ENCODE assay signal across 2 cellular contexts in the genomic region with DNA sequence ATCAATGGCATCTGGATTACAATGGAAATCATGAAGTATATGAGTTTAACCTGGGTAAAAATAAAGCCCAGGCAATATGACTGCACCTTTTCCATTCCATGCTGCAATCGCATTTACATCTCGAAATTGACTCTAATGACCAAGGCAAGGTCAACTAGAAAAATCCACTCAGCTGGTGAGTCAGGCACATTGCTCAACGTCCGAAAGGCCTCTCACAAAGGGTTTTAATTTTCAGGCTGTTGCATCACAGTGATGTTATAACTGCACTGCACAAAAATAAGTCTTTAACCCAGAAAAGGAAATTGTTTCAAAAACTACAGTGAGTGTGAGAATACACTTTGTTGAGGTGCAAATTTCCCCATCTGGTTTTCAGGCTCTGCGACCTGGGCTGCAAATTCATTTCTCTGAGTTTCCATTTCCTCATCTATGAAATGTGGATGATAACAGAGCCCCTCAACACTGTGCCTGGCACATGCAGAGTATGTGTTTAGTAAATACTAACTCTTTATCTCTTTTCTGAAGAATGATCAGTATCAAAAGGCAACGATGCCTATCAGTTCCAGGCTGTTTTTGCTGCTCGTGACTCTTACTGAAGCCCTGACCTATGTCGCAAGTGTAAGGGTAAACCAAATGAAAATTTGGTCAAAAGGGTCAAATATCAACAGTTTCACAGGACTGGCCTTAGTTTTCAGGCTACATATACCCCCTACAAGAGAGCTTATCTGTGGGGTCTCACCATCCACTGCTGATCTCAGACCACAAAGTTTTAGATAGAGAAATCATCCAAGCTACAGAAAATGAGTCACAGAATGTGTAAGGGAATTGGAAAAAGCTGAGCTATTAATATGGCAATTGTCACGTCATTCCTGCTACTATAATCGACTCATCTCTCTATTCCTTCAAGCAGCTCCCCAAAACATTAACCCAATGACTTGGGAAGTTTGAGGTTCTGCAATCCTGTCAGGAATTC.
A peak's percentile ranks its signal among the peaks of the same experiment; 100 is the strongest.
TF ChIP-seq lines count a peak whose summit lies in the region.

No MANE protein-coding gene starts in this region.

TF ChIP-seq in HCT116, 20 proteins besides CTCF, POLR2A, EP300 and RAD21:
- peak; percentile 82 for TF ChIP-seq TCF7L2 (IDR thresholded peaks at IDR 0.05; ENCODE audit: borderline replicate concordance, extremely low read depth, insufficient read depth, insufficient read length)
- TF ChIP-seq ZNF274 (IDR thresholded peaks at IDR 0.05; ENCODE audit: low read depth, low read length): no peak
- no peak for TF ChIP-seq ZBTB33 (IDR thresholded peaks at IDR 0.05; ENCODE audit: extremely low read depth, insufficient replicate concordance, low read length)
- TF ChIP-seq CEBPB (IDR thresholded peaks at IDR 0.05; ENCODE audit: low read depth): no peak
- TF ChIP-seq ZFX (IDR thresholded peaks at IDR 0.05): no peak
- no peak for TF ChIP-seq SP1 (IDR thresholded peaks at IDR 0.05; ENCODE audit: low read depth)
- no peak for TF ChIP-seq EZH2phosphoT487 (IDR thresholded peaks at IDR 0.05; ENCODE audit: borderline replicate concordance)
- no peak for TF ChIP-seq FOSL1 (IDR thresholded peaks at IDR 0.05; ENCODE audit: low read depth)
- no peak for TF ChIP-seq SIN3A (IDR thresholded peaks at IDR 0.05; ENCODE audit: low read depth)
- TF ChIP-seq EGR1 (IDR thresholded peaks at IDR 0.05; ENCODE audit: low read depth): no peak
- TF ChIP-seq MAX (IDR thresholded peaks at IDR 0.05): no peak
- no peak for TF ChIP-seq ELF1 (IDR thresholded peaks at IDR 0.05; ENCODE audit: borderline replicate concordance, low read depth)
- TF ChIP-seq REST (IDR thresholded peaks at IDR 0.05; ENCODE audit: low read depth): no peak
- peak; percentile 56 for TF ChIP-seq POLR2AphosphoS5 (IDR thresholded peaks at IDR 0.05; ENCODE audit: low read depth, low read length)
- no peak for TF ChIP-seq SRF (IDR thresholded peaks at IDR 0.05; ENCODE audit: low read depth)
- TF ChIP-seq YY1 (IDR thresholded peaks at IDR 0.05; ENCODE audit: extremely low read depth, insufficient replicate concordance, low read depth, low read length): no peak
- TF ChIP-seq EZH2 (IDR thresholded peaks at IDR 0.05): no peak
- no peak for TF ChIP-seq CBX3 (IDR thresholded peaks at IDR 0.05; ENCODE audit: low read depth)

TF ChIP-seq in endothelial cell of umbilical vein, 7 proteins besides CTCF, POLR2A, EP300 and RAD21 (continued from another document):
- TF ChIP-seq FOS (IDR thresholded peaks at IDR 0.05; ENCODE audit: borderline replicate concordance, insufficient read depth, low read length) (peak; percentile 13), MYC (IDR thresholded peaks at IDR 0.05; ENCODE audit: low read depth, low read length) (no peak), JUN (IDR thresholded peaks at IDR 0.05; ENCODE audit: borderline replicate concordance, insufficient read depth, insufficient read length, low read depth) (peak; percentile 50), POLR2AphosphoS5 (IDR thresholded peaks at IDR 0.05; ENCODE audit: insufficient read depth, low read depth, low read length) (no peak)
